24 cellular contexts compared by ENCODE assay signal in the genomic region with DNA sequence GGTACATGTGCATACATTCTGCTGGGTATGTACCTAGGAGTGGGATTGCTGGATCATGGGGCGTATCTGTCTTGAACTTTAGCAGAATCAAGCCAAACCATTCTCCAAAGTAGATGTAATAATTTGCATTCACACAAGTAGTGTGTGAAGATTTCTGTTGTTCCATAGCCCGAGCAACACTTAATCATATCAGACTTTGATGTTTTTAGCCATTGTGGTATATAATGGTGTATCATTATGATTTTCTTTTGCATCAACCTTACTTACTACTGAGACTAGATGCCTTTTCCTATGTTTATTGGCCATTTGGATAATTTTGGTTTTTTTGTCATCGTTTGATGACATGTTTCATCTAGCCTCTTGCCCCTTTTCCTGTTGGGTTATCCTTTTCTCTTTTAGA.
DNase-seq lines count a peak whose midpoint lies in the region; ATAC-seq and TF ChIP-seq lines count a peak whose summit lies in the region.
"Had no signal": no experiment of that assay in that cellular context is flagged by ENCODE, and none has a peak within 500 bp of the region (broad histone marks: within the 10 kb centered on the region; RNA-seq: fewer than 3 reads in every experiment).

No MANE protein-coding gene starts in this region.

- H3K27ac ChIP-seq in CD4-positive, CD25-positive, alpha-beta regulatory T cell (ENCODE audit: insufficient read depth, low read length, poor library complexity, severe bottlenecking): no peak overlapping the region
- H3K27ac ChIP-seq in naive thymus-derived CD4-positive, alpha-beta T cell (ENCODE audit: low read depth, low read length): no peak overlapping the region
- H3K27ac ChIP-seq in neural progenitor cell: no peak overlapping the region
- H3K27ac ChIP-seq: adrenal gland, esophagus squamous epithelium, heart right ventricle, right lobe of liver, SJCRH30, spleen, tibial nerve had no signal

- peaks cover 69% of the 10 kb centered on the region for H4K20me1 ChIP-seq in neural progenitor cell (ENCODE audit: low read depth)

- no peaks in the 10 kb centered on the region for H3K27me3 ChIP-seq in CD4-positive, CD25-positive, alpha-beta regulatory T cell (ENCODE audit: control insufficient read depth, insufficient read depth, low read length)
- no peaks in the 10 kb centered on the region for H3K27me3 ChIP-seq in naive thymus-derived CD4-positive, alpha-beta T cell (ENCODE audit: control insufficient read depth in 2 of 2, insufficient read depth in 2 of 2, low read length in 2 of 2)
- H3K27me3 ChIP-seq in neural progenitor cell: no peaks in the 10 kb centered on the region
- H3K27me3 ChIP-seq: adrenal gland, esophagus squamous epithelium, heart right ventricle, right lobe of liver, SJCRH30, spleen, tibial nerve had no signal

- H3K9ac ChIP-seq in neural progenitor cell: no peak overlapping the region

- peak; percentile 52 for ATAC-seq in activated CD4-positive, alpha-beta T cell treated with anti-CD3 and anti-CD28 coated beads for 36 hours
- ATAC-seq in CD4-positive, CD25-positive, alpha-beta regulatory T cell (ENCODE audit: low read depth in 2 of 2): no peak
- no peak for ATAC-seq in activated CD8-positive, alpha-beta T cell treated with anti-CD3 and anti-CD28 coated beads, Interleukin-2, amount 10 ng/mL, durations not matched to agents 7 days and 5 days
- ATAC-seq in naive thymus-derived CD4-positive, alpha-beta T cell: no peak
- ATAC-seq: heart right ventricle, right lobe of liver had no signal

- no peaks in the 10 kb centered on the region for H3K9me3 ChIP-seq in CD4-positive, CD25-positive, alpha-beta regulatory T cell (ENCODE audit: control insufficient read depth in 2 of 2, low read length in 2 of 2)
- no peaks in the 10 kb centered on the region for H3K9me3 ChIP-seq in naive thymus-derived CD4-positive, alpha-beta T cell (ENCODE audit: control insufficient read depth in 2 of 3, low read length in 3 of 3)
- H3K9me3 ChIP-seq in neural progenitor cell (ENCODE audit: low read depth): no peaks in the 10 kb centered on the region
- H3K9me3 ChIP-seq: adrenal gland, esophagus squamous epithelium, heart right ventricle, prostate gland, right lobe of liver, SJCRH30, spleen, tibial nerve had no signal

- no peaks in the 10 kb centered on the region for H3K27me3 Mint-ChIP-seq in activated CD4-positive, alpha-beta T cell treated with anti-CD3 and anti-CD28 coated beads for 36 hours
- no peaks in the 10 kb centered on the region for H3K27me3 Mint-ChIP-seq in CD4-positive, CD25-positive, alpha-beta regulatory T cell
- no peaks in the 10 kb centered on the region for H3K27me3 Mint-ChIP-seq in activated CD8-positive, alpha-beta T cell treated with anti-CD3 and anti-CD28 coated beads, Interleukin-2, amount 10 ng/mL, durations not matched to agents 7 days and 5 days (ENCODE audit: low read depth)
- no peaks in the 10 kb centered on the region for H3K27me3 Mint-ChIP-seq in naive thymus-derived CD4-positive, alpha-beta T cell
- no peaks in the 10 kb centered on the region for H3K27me3 Mint-ChIP-seq in neural progenitor cell (ENCODE audit: insufficient read depth, low read depth)
- H3K27me3 Mint-ChIP-seq: brain, IgD-negative memory B cell had no signal

- intact Hi-C loops in activated CD4-positive, alpha-beta T cell treated with anti-CD3 and anti-CD28 coated beads for 36 hours (cut with DNase I, micrococcal nuclease): loop anchor here (5.0 kb wide), 3 partner anchors 48 to 242 kb away; a partner anchor contains a TSS
- intact Hi-C loops in naive thymus-derived CD4-positive, alpha-beta T cell (cut with micrococcal nuclease): loop anchor here in 1 of 2 donors (5.0 kb wide), 1 partner anchor 72 kb away; a partner anchor contains a TSS

- DNase-seq in activated CD4-positive, alpha-beta T cell treated with anti-CD3 and anti-CD28 coated beads for 36 hours: no peak
- DNase-seq in activated CD4-positive, alpha-beta T cell treated with anti-CD3 and anti-CD28 coated beads for 48 hours: no peak
- DNase-seq in CD4-positive, CD25-positive, alpha-beta regulatory T cell: no peak
- no peak for DNase-seq in activated CD8-positive, alpha-beta T cell treated with anti-CD3 and anti-CD28 coated beads, Interleukin-2, amount 10 ng/mL, durations not matched to agents 7 days and 5 days
- DNase-seq in naive thymus-derived CD4-positive, alpha-beta T cell: no peak
- DNase-seq in neural progenitor cell (ENCODE audit: low spot score): no peak
- no peak for DNase-seq in GM20000 (ENCODE audit: low spot score)
- no peak for DNase-seq in NCI-H2081 treated with DMSO at 0.1 percent for 48 hours (lab: John Stamatoyannopoulos, UW)
- DNase-seq: adrenal gland; DMS 273 treated with DMSO at 0.1 percent for 48 hours; esophagus squamous epithelium; heart right ventricle; kidney; NCI-H446; nucleus accumbens; right lobe of liver; SJCRH30; spleen; stimulated activated CD4-positive, alpha-beta T cell treated with anti-CD3 and anti-CD28 coated beads, Interleukin-2, amount 100 ng/mL, for 24 hours; SW 1271 had no signal

- peaks cover 20% of the 10 kb centered on the region for H3F3A ChIP-seq in neural progenitor cell (ENCODE audit: low read depth)

- CTCF ChIA-PET in activated CD4-positive, alpha-beta T cell treated with anti-CD3 and anti-CD28 coated beads for 36 hours (lab: Charles Lee): interaction anchor here (3.2 kb wide), 1 partner anchor 14 kb away, joined by 15 read pairs; no protein-coding TSS in a partner anchor
- CTCF ChIA-PET in activated CD8-positive, alpha-beta T cell treated with anti-CD3 and anti-CD28 coated beads, Interleukin-2, amount 10 ng/mL, durations not matched to agents 7 days and 5 days (lab: Charles Lee): no interaction called here
- CTCF ChIA-PET in naive thymus-derived CD4-positive, alpha-beta T cell (lab: Charles Lee): no interaction called here

- H3K4me2 ChIP-seq in neural progenitor cell: no peak overlapping the region

- H3K4me3 ChIP-seq in CD4-positive, CD25-positive, alpha-beta regulatory T cell (ENCODE audit: low read depth, low read length): no peak overlapping the region
- no peak overlapping the region for H3K4me3 ChIP-seq in naive thymus-derived CD4-positive, alpha-beta T cell (ENCODE audit: low read length)
- H3K4me3 ChIP-seq in neural progenitor cell: no peak overlapping the region
- H3K4me3 ChIP-seq: adrenal gland, esophagus squamous epithelium, heart right ventricle, prostate gland, right lobe of liver, SJCRH30, spleen, tibial nerve had no signal

- peaks cover 71% of the 10 kb centered on the region for H3K4me1 Mint-ChIP-seq in activated CD4-positive, alpha-beta T cell treated with anti-CD3 and anti-CD28 coated beads for 36 hours
- H3K4me1 Mint-ChIP-seq in CD4-positive, CD25-positive, alpha-beta regulatory T cell: peaks cover 31 to 82% (median 62%) of the 10 kb centered on the region in 4 donors
- H3K4me1 Mint-ChIP-seq in activated CD8-positive, alpha-beta T cell treated with anti-CD3 and anti-CD28 coated beads, Interleukin-2, amount 10 ng/mL, durations not matched to agents 7 days and 5 days (ENCODE audit: low read depth): peaks cover 51% of the 10 kb centered on the region
- H3K4me1 Mint-ChIP-seq in naive thymus-derived CD4-positive, alpha-beta T cell: peaks cover 48 to 90% (median 86%) of the 10 kb centered on the region in 7 donors
- peaks cover 15% of the 10 kb centered on the region for H3K4me1 Mint-ChIP-seq in neural progenitor cell

- POLR2A ChIA-PET in activated CD4-positive, alpha-beta T cell treated with anti-CD3 and anti-CD28 coated beads for 36 hours (lab: Charles Lee): interaction anchor here (2.5 kb wide), 1 partner anchor 72 kb away, joined by 6 read pairs; a partner anchor contains a TSS
- POLR2A ChIA-PET in activated CD8-positive, alpha-beta T cell treated with anti-CD3 and anti-CD28 coated beads, Interleukin-2, amount 10 ng/mL, durations not matched to agents 7 days and 5 days (lab: Charles Lee): no interaction called here
- POLR2A ChIA-PET in naive thymus-derived CD4-positive, alpha-beta T cell (lab: Charles Lee): no interaction called here

- no peaks in the 10 kb centered on the region for H3K9me3 Mint-ChIP-seq in activated CD4-positive, alpha-beta T cell treated with anti-CD3 and anti-CD28 coated beads for 36 hours (ENCODE audit: low read depth)
- H3K9me3 Mint-ChIP-seq in CD4-positive, CD25-positive, alpha-beta regulatory T cell: no peaks in the 10 kb centered on the region
- H3K9me3 Mint-ChIP-seq in activated CD8-positive, alpha-beta T cell treated with anti-CD3 and anti-CD28 coated beads, Interleukin-2, amount 10 ng/mL, durations not matched to agents 7 days and 5 days (ENCODE audit: insufficient read depth): no peaks in the 10 kb centered on the region
- H3K9me3 Mint-ChIP-seq in naive thymus-derived CD4-positive, alpha-beta T cell: peaks cover 0 to 3% (median 0%) of the 10 kb centered on the region in 11 donors
- H3K9me3 Mint-ChIP-seq in neural progenitor cell: no peaks in the 10 kb centered on the region
- H3K9me3 Mint-ChIP-seq: brain, IgD-negative memory B cell had no signal

- peak overlapping the region; percentile 91 for H3K27ac Mint-ChIP-seq in activated CD4-positive, alpha-beta T cell treated with anti-CD3 and anti-CD28 coated beads for 36 hours
- peak overlapping the region in 2 of 3 donors; percentile 2 to 39 for H3K27ac Mint-ChIP-seq in CD4-positive, CD25-positive, alpha-beta regulatory T cell
- H3K27ac Mint-ChIP-seq in activated CD8-positive, alpha-beta T cell treated with anti-CD3 and anti-CD28 coated beads, Interleukin-2, amount 10 ng/mL, durations not matched to agents 7 days and 5 days: peak overlapping the region; percentile 55
- H3K27ac Mint-ChIP-seq in naive thymus-derived CD4-positive, alpha-beta T cell: peak overlapping the region in 8 of 9 donors; percentile 36 to 94 (median 77)
- H3K27ac Mint-ChIP-seq in neural progenitor cell: no peak overlapping the region
- H3K27ac Mint-ChIP-seq: brain had no signal

- H3K36me3 Mint-ChIP-seq in activated CD4-positive, alpha-beta T cell treated with anti-CD3 and anti-CD28 coated beads for 36 hours (ENCODE audit: low read depth): no peaks in the 10 kb centered on the region
- peaks cover 3% of the 10 kb centered on the region for H3K36me3 Mint-ChIP-seq in CD4-positive, CD25-positive, alpha-beta regulatory T cell
- peaks cover 17% of the 10 kb centered on the region for H3K36me3 Mint-ChIP-seq in activated CD8-positive, alpha-beta T cell treated with anti-CD3 and anti-CD28 coated beads, Interleukin-2, amount 10 ng/mL, durations not matched to agents 7 days and 5 days (ENCODE audit: low read depth)
- H3K36me3 Mint-ChIP-seq in naive thymus-derived CD4-positive, alpha-beta T cell: peaks cover 0 to 24% (median 0%) of the 10 kb centered on the region in 5 donors
- peaks cover 2% of the 10 kb centered on the region for H3K36me3 Mint-ChIP-seq in neural progenitor cell

- no peak overlapping the region for H3K4me3 Mint-ChIP-seq in activated CD4-positive, alpha-beta T cell treated with anti-CD3 and anti-CD28 coated beads for 36 hours
- peak overlapping the region in 3 of 4 donors; percentile 76 to 79 (median 76) for H3K4me3 Mint-ChIP-seq in CD4-positive, CD25-positive, alpha-beta regulatory T cell
- H3K4me3 Mint-ChIP-seq in activated CD8-positive, alpha-beta T cell treated with anti-CD3 and anti-CD28 coated beads, Interleukin-2, amount 10 ng/mL, durations not matched to agents 7 days and 5 days: no peak overlapping the region
- peak overlapping the region in 7 of 10 donors; percentile 10 to 91 (median 85) for H3K4me3 Mint-ChIP-seq in naive thymus-derived CD4-positive, alpha-beta T cell
- no peak overlapping the region for H3K4me3 Mint-ChIP-seq in neural progenitor cell
- H3K4me3 Mint-ChIP-seq: brain had no signal

- no peak overlapping the region for H2AFZ ChIP-seq in neural progenitor cell (replicated peaks)

- peaks cover 4% of the 10 kb centered on the region for H3K36me3 ChIP-seq in CD4-positive, CD25-positive, alpha-beta regulatory T cell (ENCODE audit: control insufficient read depth, insufficient read depth, low read length)
- no peaks in the 10 kb centered on the region for H3K36me3 ChIP-seq in naive thymus-derived CD4-positive, alpha-beta T cell (ENCODE audit: control insufficient read depth in 2 of 3, insufficient read depth in 3 of 3, low read length in 3 of 3)
- no peaks in the 10 kb centered on the region for H3K36me3 ChIP-seq in neural progenitor cell
- H3K36me3 ChIP-seq: adrenal gland, esophagus squamous epithelium, heart right ventricle, prostate gland, right lobe of liver, SJCRH30, spleen, tibial nerve had no signal

- TF ChIP-seq CTCF in neural progenitor cell (IDR thresholded peaks at IDR 0.05): no peak
- TF ChIP-seq CTCF in GM20000 (IDR thresholded peaks at IDR 0.05; ENCODE audit: extremely low read depth, missing control alignments): no peak

- peaks cover 24% of the 10 kb centered on the region for H3K4me1 ChIP-seq in CD4-positive, CD25-positive, alpha-beta regulatory T cell (ENCODE audit: control insufficient read depth, insufficient read depth, low read length, poor library complexity, severe bottlenecking)
- peaks cover 27 to 37% of the 10 kb centered on the region in 2 donors for H3K4me1 ChIP-seq in naive thymus-derived CD4-positive, alpha-beta T cell (ENCODE audit: control insufficient read depth in 2 of 2, insufficient read depth in 2 of 2, low read length in 2 of 2)
- peaks cover 26% of the 10 kb centered on the region for H3K4me1 ChIP-seq in neural progenitor cell
- H3K4me1 ChIP-seq: SJCRH30 had no signal

- H3K79me2 ChIP-seq in neural progenitor cell (ENCODE audit: low read depth): peaks cover 52% of the 10 kb centered on the region

Comparison
In these comparisons a context has a peak if more than half of its experiments do, and no peak if none do; other contexts are left out.
1. H3K4me3 Mint-ChIP-seq: peak in CD4-positive, CD25-positive, alpha-beta regulatory T cell (3 of 4) and naive thymus-derived CD4-positive, alpha-beta T cell (7 of 10); none in activated CD4-positive, alpha-beta T cell treated with anti-CD3 and anti-CD28 coated beads for 36 hours (single experiment), activated CD8-positive, alpha-beta T cell treated with anti-CD3 and anti-CD28 coated beads, Interleukin-2, amount 10 ng/mL, durations not matched to agents 7 days and 5 days (single experiment) and neural progenitor cell (single experiment).